18 cellular contexts compared by ENCODE assay signal in genomic region chr2:216436369-216436768, GRCh38. TPM values are rescaled to one million over a fixed set of nuclear protein-coding genes. Genes with fewer than 3 reads are reported as not detected.
DNase-seq lines count a peak whose midpoint lies in the region; TF ChIP-seq lines count a peak whose summit lies in the region.
"Had no signal": no experiment of that assay in that cellular context is flagged by ENCODE, and none has a peak within 500 bp of the region (broad histone marks: within the 10 kb centered on the region; RNA-seq: fewer than 3 reads in every experiment).

No MANE protein-coding gene starts in this region.

- H4K20me1 ChIP-seq in GM23248 (ENCODE audit: insufficient read depth), result no peaks in the 10 kb centered on the region
- H4K20me1 ChIP-seq: BLaER1 treated with 17β-estradiol and CSF1 and Interleukin-3, amounts not matched to agents 10 nM and 100 nM had no signal

- H3K79me2 ChIP-seq in GM23248 (ENCODE audit: insufficient read depth), result no peaks in the 10 kb centered on the region

- H3K9me3 ChIP-seq in GM23248 (ENCODE audit: low read depth) (no peaks in the 10 kb centered on the region), ascending aorta (no peaks in the 10 kb centered on the region)
- H3K9me3 ChIP-seq: BLaER1 treated with 17β-estradiol and CSF1 and Interleukin-3, amounts not matched to agents 10 nM and 100 nM; Caco-2; SJCRH30 had no signal

- no peaks in the 10 kb centered on the region for H3K4me1 ChIP-seq in GM23248 (ENCODE audit: insufficient read depth)
- no peaks in the 10 kb centered on the region for H3K4me1 ChIP-seq in ascending aorta
- H3K4me1 ChIP-seq: BLaER1 treated with 17β-estradiol and CSF1 and Interleukin-3, amounts not matched to agents 10 nM and 100 nM; Caco-2; SJCRH30 had no signal

- no peak overlapping the region for H3K4me3 ChIP-seq in GM23248
- no peak overlapping the region for H3K4me3 ChIP-seq in brain microvascular endothelial cell (ENCODE audit: low read depth, low read length)
- no peak overlapping the region for H3K4me3 ChIP-seq in fibroblast of villous mesenchyme (ENCODE audit: low read depth, low read length)
- H3K4me3 ChIP-seq in ascending aorta, result no peak overlapping the region
- H3K4me3 ChIP-seq: BLaER1 treated with 17β-estradiol and CSF1 and Interleukin-3, amounts not matched to agents 10 nM and 100 nM; SJCRH30 had no signal

- DNase-seq in GM23248 (peak; percentile 13), brain microvascular endothelial cell (peak; percentile 31), fibroblast of villous mesenchyme (ENCODE audit: low read depth) (peak; percentile 26), DMS79 treated with DMSO at 0.1 percent for 48 hours (lab: John Stamatoyannopoulos, UW) (no peak), ascending aorta (ENCODE audit: low spot score in 2 of 2) (no peak)
- DNase-seq in activated CD4-positive, alpha-beta T cell treated with anti-CD3 and anti-CD28 coated beads, Interleukin-2, amount 50 U/mL, for 48 hours, result no peak
- DNase-seq in activated CD8-positive, alpha-beta memory T cell treated with anti-CD3 and anti-CD28 coated beads, Interleukin-2, amount 50 U/mL, for 48 hours, result no peak
- DNase-seq: Caco-2; CD4-positive, alpha-beta memory T cell; DMS 273 treated with DMSO at 0.1 percent for 48 hours; GDM1; NCI-H1417; NCI-H1694 treated with DMSO at 0.1 percent for 48 hours; NCI-H446; NCI-H526; SJCRH30 had no signal

- no peak for TF ChIP-seq CTCF in brain microvascular endothelial cell (IDR thresholded peaks at IDR 0.05; ENCODE audit: low read depth, low read length, missing control alignments)
- no peak for TF ChIP-seq CTCF in fibroblast of villous mesenchyme (IDR thresholded peaks at IDR 0.05; ENCODE audit: insufficient read depth, low read depth, low read length)
- no peak for TF ChIP-seq CTCF in ascending aorta (IDR thresholded peaks at IDR 0.05)

- H3K36me3 ChIP-seq in GM23248 (ENCODE audit: low read depth), result peaks cover 38% of the 10 kb centered on the region; the same call in 1 of the 2 replicates
- peaks cover 31% of the 10 kb centered on the region for H3K36me3 ChIP-seq in brain microvascular endothelial cell (replicated peaks)
- peaks cover 50 to 78% of the 10 kb centered on the region in 2 donors for H3K36me3 ChIP-seq in ascending aorta

- 84 to 89% methylated on average over 2 of the region's 2 CpGs for WGBS in GM23248 (ENCODE audit: low coverage in 1 of 2, low lambda C conversion rate in 2 of 2, missing lambda C conversion rate in 2 of 2), 2 experiments

- no peak overlapping the region for H2AFZ ChIP-seq in GM23248

- H3K4me2 ChIP-seq in GM23248 (ENCODE audit: unreplicated experiment), result no peak overlapping the region
- H3K4me2 ChIP-seq: BLaER1 treated with 17β-estradiol and CSF1 and Interleukin-3, amounts not matched to agents 10 nM and 100 nM; KMS-11 had no signal

- no peaks in the 10 kb centered on the region for H3K27me3 ChIP-seq in GM23248 (replicated peaks; ENCODE audit: insufficient read depth)
- H3K27me3 ChIP-seq in brain microvascular endothelial cell (replicated peaks), result no peaks in the 10 kb centered on the region
- H3K27me3 ChIP-seq in ascending aorta, result no peaks in the 10 kb centered on the region
- H3K27me3 ChIP-seq: BLaER1 treated with 17β-estradiol and CSF1 and Interleukin-3, amounts not matched to agents 10 nM and 100 nM; SJCRH30 had no signal

- in situ Hi-C loops in GM23248 (cut with MboI), result no loop called here
- in situ Hi-C loops in brain microvascular endothelial cell (cut with HindIII; ENCODE audit: low pct_ligation_motif_present, low sequenced_read_pairs), result no loop called here

- H3K9me2 ChIP-seq in GM23248 (ENCODE audit: insufficient read depth), result no peaks in the 10 kb centered on the region

- H3F3A ChIP-seq in GM23248 (ENCODE audit: insufficient read depth), result no peaks in the 10 kb centered on the region

- no peak overlapping the region for H3K9ac ChIP-seq in GM23248
- H3K9ac ChIP-seq: BLaER1 treated with 17β-estradiol and CSF1 and Interleukin-3, amounts not matched to agents 10 nM and 100 nM; KMS-11 had no signal

- intact Hi-C loops in ascending aorta (cut with DNase I), result no loop called here

- H3K27ac ChIP-seq in GM23248, result no peak overlapping the region
- no peak overlapping the region for H3K27ac ChIP-seq in brain microvascular endothelial cell
- no peak overlapping the region for H3K27ac ChIP-seq in ascending aorta
- H3K27ac ChIP-seq: BLaER1 treated with 17β-estradiol and CSF1 and Interleukin-3, amounts not matched to agents 10 nM and 100 nM; KMS-11; SJCRH30 had no signal

RNA-seq across cellular contexts. Expression of gene SMARCAL1, which starts 24.1 kb away (rescaled TPM):
- total RNA-seq in GM23248 (2014; rRNA removed; shearing (Covaris generic)), result 10.9 and 17.8 TPM in 2 replicates
- polyA plus RNA-seq in GM23248 (2016; fragmentation: Nextera tagmentation; extraction: Ambion mirVana), result 30.5 and 32.3 TPM in 2 replicates
- total RNA-seq in fibroblast of villous mesenchyme, result 14.5 and 20.3 TPM in 2 replicates
- total RNA-seq in ascending aorta, result 5.3 TPM

Comparison
In these comparisons a context has a peak if more than half of its experiments do, and no peak if none do; other contexts are left out.
1. DNase-seq: peak in GM23248 (single experiment), brain microvascular endothelial cell (single experiment) and fibroblast of villous mesenchyme (single experiment); none in DMS79 treated with DMSO at 0.1 percent for 48 hours (single experiment), activated CD4-positive, alpha-beta T cell treated with anti-CD3 and anti-CD28 coated beads, Interleukin-2, amount 50 U/mL, for 48 hours (0 of 2), activated CD8-positive, alpha-beta memory T cell treated with anti-CD3 and anti-CD28 coated beads, Interleukin-2, amount 50 U/mL, for 48 hours (single experiment) and ascending aorta (0 of 2).